8 cellular contexts compared by ENCODE assay signal in the genomic region with DNA sequence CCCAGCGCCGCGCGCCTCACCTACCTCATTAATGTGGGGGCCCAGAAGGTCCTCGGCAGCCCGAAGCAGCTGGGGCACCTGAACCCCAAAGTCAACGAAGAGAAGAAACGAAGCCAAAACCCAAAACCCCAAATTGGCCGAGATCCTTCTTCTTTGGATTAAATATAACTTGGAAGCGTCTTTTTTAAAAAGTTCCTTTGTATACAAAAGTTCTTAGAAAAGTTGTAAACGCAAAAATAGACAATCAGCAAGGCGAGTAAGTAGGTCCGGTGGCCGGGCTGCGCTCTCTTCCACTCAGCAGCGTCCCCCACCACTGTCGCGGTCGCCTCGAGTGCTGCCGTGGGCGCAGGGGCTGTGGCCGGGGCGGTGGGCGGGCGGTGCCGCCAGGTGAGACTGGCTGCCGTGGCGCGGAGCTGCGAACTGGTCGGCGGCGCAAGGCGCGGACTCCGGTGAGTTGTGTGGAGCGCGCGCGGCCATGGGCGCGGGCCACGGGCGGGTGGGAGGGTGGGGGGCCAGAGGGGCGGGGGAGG. TPM values are rescaled to one million over a fixed set of nuclear protein-coding genes. Genes with fewer than 3 reads are reported as not detected.
DNase-seq lines count a peak whose midpoint lies in the region; ATAC-seq, FAIRE-seq and TF ChIP-seq lines count a peak whose summit lies in the region.

No MANE protein-coding gene starts in this region.

- H3K27me3 Mint-ChIP-seq in progenitor cell of endocrine pancreas = peaks cover 79% of the 10 kb centered on the region

- no peak for FAIRE-seq in GM19239 (lab: Jason Lieb, UNC)

- TF ChIP-seq CTCF in RWPE1 (conservative IDR thresholded peaks at IDR 0.05; ENCODE audit: low read depth) = no peak
- TF ChIP-seq CTCF in fibroblast of mammary gland (conservative IDR thresholded peaks at IDR 0.05; ENCODE audit: control insufficient read depth, insufficient read depth, low read depth, low read length) = no peak
- TF ChIP-seq CTCF in progenitor cell of endocrine pancreas (IDR thresholded peaks at IDR 0.05; ENCODE audit: unreplicated experiment) = no peak

- H3K27ac Mint-ChIP-seq in progenitor cell of endocrine pancreas = peak overlapping the region; percentile 94

- CTCF ChIA-PET in RWPE1 (lab: Yijun Ruan, JAX) = interaction anchor here (0.5 to 0.8 kb wide), 4 partner anchors 63 to 163 kb away, joined by 3 to 5 read pairs (median 4); no protein-coding TSS in a partner anchor

- no peaks in the 10 kb centered on the region for H3K9me3 Mint-ChIP-seq in progenitor cell of endocrine pancreas (ENCODE audit: low read depth)

- H3K27ac ChIP-seq in RWPE1 = peak overlapping the region; percentile 91

- H3K4me1 Mint-ChIP-seq in progenitor cell of endocrine pancreas (ENCODE audit: low read depth) = peaks cover 13% of the 10 kb centered on the region

- H3K36me3 Mint-ChIP-seq in progenitor cell of endocrine pancreas (ENCODE audit: insufficient read depth) = peaks cover 7% of the 10 kb centered on the region

- H3K4me3 Mint-ChIP-seq in progenitor cell of endocrine pancreas (ENCODE audit: low read depth) = peak overlapping the region; percentile 85

- DNase-seq in NCI-H146 (lab: John Stamatoyannopoulos, UW) (peak; percentile 63), NCI-H146 treated with DMSO at 0.1 percent for 48 hours (lab: John Stamatoyannopoulos, UW; ENCODE audit: unreplicated experiment) (no peak), RWPE1 (ENCODE audit: low spot score) (peak; percentile 45), fibroblast of mammary gland (ENCODE audit: low read depth) (peak; percentile 4), progenitor cell of endocrine pancreas (ENCODE audit: low spot score, unreplicated experiment) (peak; percentile 39), GM19239 (ENCODE audit: insufficient read length, low spot score) (no peak), GF-D8 (lab: John Stamatoyannopoulos, UW) (no peak)

- peak overlapping the region; percentile 89 for H3K4me3 ChIP-seq in fibroblast of mammary gland (ENCODE audit: control insufficient read depth, low read depth, low read length)

- peak; percentile 37 for ATAC-seq in HG02642 (IDR thresholded peaks at IDR 0.05; ENCODE audit: poor library complexity, unreplicated experiment)

- POLR2A ChIA-PET in RWPE1 (lab: Yijun Ruan, JAX; ENCODE audit: low non-redundant PET) = interaction anchor here (0.5 to 0.7 kb wide), 2 partner anchors 193 to 297 kb away, joined by 3 read pairs; no protein-coding TSS in a partner anchor

RNA-seq across cellular contexts. Expression of a gene that starts 0.4 kb away (rescaled TPM):
- 8.0 and 9.2 TPM in 2 replicates for total RNA-seq in progenitor cell of endocrine pancreas

Comparison
In these comparisons a context has a peak if more than half of its experiments do, and no peak if none do; other contexts are left out.
1. DNase-seq: peak in NCI-H146 (single experiment), RWPE1 (single experiment), fibroblast of mammary gland (single experiment) and progenitor cell of endocrine pancreas (single experiment); none in NCI-H146 treated with DMSO at 0.1 percent for 48 hours (single experiment), GM19239 (single experiment) and GF-D8 (single experiment).